Comparison of ENCODE assay signal across 9 cellular contexts in genomic region chr18:11728247-11728646, GRCh38. TPM values are rescaled to one million over a fixed set of nuclear protein-coding genes. Genes with fewer than 3 reads are reported as not detected.
A peak's percentile ranks its signal among the peaks of the same experiment; 100 is the strongest.
DNase-seq lines count a peak whose midpoint lies in the region; ATAC-seq and TF ChIP-seq lines count a peak whose summit lies in the region.
"Had no signal": no experiment of that assay in that cellular context is flagged by ENCODE, and none has a peak within 500 bp of the region (broad histone marks: within the 10 kb centered on the region; RNA-seq: fewer than 3 reads in every experiment).

No MANE protein-coding gene starts in this region.

- no peaks in the 10 kb centered on the region for H3K9me3 ChIP-seq in PC-3 (ENCODE audit: low read length)
- H3K9me3 ChIP-seq: testis had no signal

- POLR2A ChIA-PET in PC-3 (lab: Charles Lee; ENCODE audit: unreplicated experiment), result interaction anchor here (0.6 kb wide), 1 partner anchor 124 kb away, joined by 7 read pairs; no protein-coding TSS in a partner anchor

- no TSS peak for BruUV-seq in PC-3 (replicated peaks; lab: Mats Ljungman, UMichigan)

- ATAC-seq in PC-3, result peak; percentile 29; the same call in 1 of the 2 replicates
- ATAC-seq in natural killer cell treated with Interleukin-12 subunit alpha and Interleukin-12 subunit beta and Interleukin-15 and Interleukin-18, amount 100 ng/mL, for 72 hours, result no peak
- ATAC-seq in GM21526 (IDR thresholded peaks at IDR 0.05; ENCODE audit: low FRiP score, unreplicated experiment), result no peak
- no peak for ATAC-seq in GM21423 (IDR thresholded peaks at IDR 0.05; ENCODE audit: unreplicated experiment)
- ATAC-seq in GM18511 (IDR thresholded peaks at IDR 0.05; ENCODE audit: unreplicated experiment), result no peak

- CTCF ChIA-PET in PC-3 (lab: Charles Lee), result interaction anchor here (0.5 to 1.0 kb wide), 4 partner anchors 23 to 438 kb away, joined by 4 to 9 read pairs (median 5); no protein-coding TSS in a partner anchor

- H3K4me3 ChIP-seq in PC-3 (ENCODE audit: low read length), result no peak overlapping the region
- no peak overlapping the region for H3K4me3 ChIP-seq in fibroblast of pulmonary artery (replicated peaks; ENCODE audit: low read depth, low read length)
- H3K4me3 ChIP-seq: testis had no signal

- H3K79me2 ChIP-seq in PC-3 (ENCODE audit: low read length), result no peaks in the 10 kb centered on the region

- no peak overlapping the region for H3K4me2 ChIP-seq in PC-3 (ENCODE audit: low read length)

- H3K27me3 Mint-ChIP-seq in natural killer cell treated with Interleukin-12 subunit alpha and Interleukin-12 subunit beta and Interleukin-15 and Interleukin-18, amount 100 ng/mL, for 72 hours, result peaks cover 16 to 23% of the 10 kb centered on the region in 2 donors

- H3K4me1 Mint-ChIP-seq in natural killer cell treated with Interleukin-12 subunit alpha and Interleukin-12 subunit beta and Interleukin-15 and Interleukin-18, amount 100 ng/mL, for 72 hours (ENCODE audit: low read depth in 2 of 2), result no peaks in the 10 kb centered on the region

- H3K9ac ChIP-seq in PC-3 (ENCODE audit: low read length), result no peak overlapping the region

- H3K4me1 ChIP-seq in PC-3 (ENCODE audit: insufficient read depth, low read length), result peaks cover 11% of the 10 kb centered on the region; the same call in 1 of the 2 replicates
- H3K4me1 ChIP-seq: testis had no signal

- no peak overlapping the region for H2AFZ ChIP-seq in PC-3 (ENCODE audit: low read length)

- no peak overlapping the region for H3K27ac Mint-ChIP-seq in natural killer cell treated with Interleukin-12 subunit alpha and Interleukin-12 subunit beta and Interleukin-15 and Interleukin-18, amount 100 ng/mL, for 72 hours

- peaks cover 55% of the 10 kb centered on the region for H3K27me3 ChIP-seq in PC-3 (ENCODE audit: low read length)
- H3K27me3 ChIP-seq: testis had no signal

- no peaks in the 10 kb centered on the region for H3F3A ChIP-seq in PC-3 (ENCODE audit: low read length, unreplicated experiment)

- DNase-seq in GM13977 (ENCODE audit: low spot score) (no peak), PC-3 (peak; percentile 39), fibroblast of pulmonary artery (ENCODE audit: low read depth) (peak; percentile 25)
- no peak for DNase-seq in natural killer cell treated with Interleukin-12 subunit alpha and Interleukin-12 subunit beta and Interleukin-15 and Interleukin-18, amount 100 ng/mL, for 72 hours (ENCODE audit: low spot score)
- DNase-seq: testis had no signal

- no peaks in the 10 kb centered on the region for H3K9me2 ChIP-seq in PC-3 (replicated peaks; ENCODE audit: low read length)

- H3K36me3 ChIP-seq in PC-3 (ENCODE audit: low read depth, low read length), result no peaks in the 10 kb centered on the region

- H3K36me3 Mint-ChIP-seq in natural killer cell treated with Interleukin-12 subunit alpha and Interleukin-12 subunit beta and Interleukin-15 and Interleukin-18, amount 100 ng/mL, for 72 hours, result no peaks in the 10 kb centered on the region

- no peak overlapping the region for H3K4me3 Mint-ChIP-seq in natural killer cell treated with Interleukin-12 subunit alpha and Interleukin-12 subunit beta and Interleukin-15 and Interleukin-18, amount 100 ng/mL, for 72 hours

- H3K27ac ChIP-seq in C4-2B (no peak overlapping the region), PC-3 (ENCODE audit: low read length) (no peak overlapping the region)
- H3K27ac ChIP-seq: testis had no signal

- in situ Hi-C loops in GM13977 (cut with MboI; ENCODE audit: low pct_unique_long_range_greater_than_20kb, low sequenced_read_pairs, unreplicated experiment), result loop anchor here (25.0 kb wide), 1 partner anchor 309 kb away; no protein-coding TSS in a partner anchor

- no peaks in the 10 kb centered on the region for H4K20me1 ChIP-seq in PC-3 (ENCODE audit: low read length)

- TF ChIP-seq CTCF in C4-2B (conservative IDR thresholded peaks at IDR 0.05) (peak; percentile 40), GM13977 (IDR thresholded peaks at IDR 0.05; ENCODE audit: extremely low read depth, insufficient read depth, missing control alignments) (peak; percentile 21), PC-3 (conservative IDR thresholded peaks at IDR 0.05; ENCODE audit: low read depth, low read length) (peak; percentile 51), fibroblast of pulmonary artery (IDR thresholded peaks at IDR 0.05; ENCODE audit: low read length, missing control alignments) (peak; percentile 18)

- no peaks in the 10 kb centered on the region for H3K9me3 Mint-ChIP-seq in natural killer cell treated with Interleukin-12 subunit alpha and Interleukin-12 subunit beta and Interleukin-15 and Interleukin-18, amount 100 ng/mL, for 72 hours

- intact Hi-C loops in PC-3 (cut with micrococcal nuclease), result loop anchor here (2.0 to 5.0 kb wide), 2 partner anchors 71 to 876 kb away; no protein-coding TSS in a partner anchor

RNA-seq across cellular contexts. Expression of gene GNAL, which starts 39.2 kb away (rescaled TPM):
- 0.15 and 0.23 TPM in 2 replicates for total RNA-seq in PC-3 (2014; rRNA removed)
- total RNA-seq in natural killer cell treated with Interleukin-12 subunit alpha and Interleukin-12 subunit beta and Interleukin-15 and Interleukin-18, amount 100 ng/mL, for 72 hours, result 1 to 10 TPM; 1.2 TPM

Comparison
In these comparisons a context has a peak if more than half of its experiments do, and no peak if none do; other contexts are left out.
1. DNase-seq: peak in PC-3 (single experiment) and fibroblast of pulmonary artery (single experiment); none in GM13977 (single experiment) and natural killer cell treated with Interleukin-12 subunit alpha and Interleukin-12 subunit beta and Interleukin-15 and Interleukin-18, amount 100 ng/mL, for 72 hours (single experiment).
2. Peak in every context shown above with its lines, with median percentiles within 50 percentile points of each other: CTCF ChIP-seq.